9 cellular contexts compared by ENCODE assay signal in the genomic region with DNA sequence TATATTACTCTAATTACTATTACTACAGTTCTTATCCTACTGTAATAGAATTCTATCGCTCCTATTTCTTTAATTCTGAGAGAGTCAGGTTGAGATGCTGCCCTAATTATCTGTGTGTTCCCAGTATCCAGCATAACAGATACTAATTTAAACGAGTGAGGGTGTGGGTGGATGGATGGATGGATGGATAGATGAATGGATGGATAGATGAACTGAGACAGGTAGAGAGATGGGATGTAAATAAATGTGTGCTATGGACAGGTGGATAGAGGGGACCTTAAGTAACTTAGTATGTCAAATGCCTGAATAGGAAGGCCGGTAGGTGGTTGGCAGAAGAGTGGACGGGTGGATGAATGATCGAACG.
A peak's percentile ranks its signal among the peaks of the same experiment; 100 is the strongest.
DNase-seq lines count a peak whose midpoint lies in the region; ATAC-seq, FAIRE-seq and TF ChIP-seq lines count a peak whose summit lies in the region.
"Had no signal": no experiment of that assay in that cellular context is flagged by ENCODE, and none has a peak within 500 bp of the region (broad histone marks: within the 10 kb centered on the region; RNA-seq: fewer than 3 reads in every experiment).

No MANE protein-coding gene starts in this region.

- H3K27me3 Mint-ChIP-seq in activated CD4-positive, alpha-beta T cell treated with anti-CD3 and anti-CD28 coated beads for 36 hours, result peaks cover 47% of the 10 kb centered on the region
- peaks cover 47% of the 10 kb centered on the region for H3K27me3 Mint-ChIP-seq in activated CD4-positive, alpha-beta memory T cell treated with anti-CD3 and anti-CD28 coated beads for 36 hours
- peaks cover 31 to 45% of the 10 kb centered on the region in 2 donors for H3K27me3 Mint-ChIP-seq in stimulated activated naive B cell treated with anti-CD40 and anti-IgM and Interleukin-4, amounts not matched to agents 10 μg/mL and 1 μg/mL and 100 μg/mL, for 72 hours

- peak overlapping the region; percentile 30 for H3K4me3 Mint-ChIP-seq in activated CD4-positive, alpha-beta T cell treated with anti-CD3 and anti-CD28 coated beads for 36 hours
- peak overlapping the region; percentile 39 for H3K4me3 Mint-ChIP-seq in activated CD4-positive, alpha-beta memory T cell treated with anti-CD3 and anti-CD28 coated beads for 36 hours
- peak overlapping the region; percentile 64 to 81 for H3K4me3 Mint-ChIP-seq in stimulated activated naive B cell treated with anti-CD40 and anti-IgM and Interleukin-4, amounts not matched to agents 10 μg/mL and 1 μg/mL and 100 μg/mL, for 72 hours

- H3K4me1 ChIP-seq in hepatocyte (ENCODE audit: insufficient read depth), result peaks cover 4% of the 10 kb centered on the region

- peak overlapping the region; percentile 92 for H3K4me2 ChIP-seq in hepatocyte

- POLR2A ChIA-PET in activated CD4-positive, alpha-beta T cell treated with anti-CD3 and anti-CD28 coated beads for 36 hours (lab: Charles Lee), result no interaction called here
- POLR2A ChIA-PET in activated CD4-positive, alpha-beta memory T cell treated with anti-CD3 and anti-CD28 coated beads for 36 hours (lab: Charles Lee), result no interaction called here

- no peaks in the 10 kb centered on the region for H4K20me1 ChIP-seq in hepatocyte (ENCODE audit: insufficient read depth, poor library complexity, severe bottlenecking)

- no peak overlapping the region for H3K27ac ChIP-seq in hepatocyte

- H3K4me1 Mint-ChIP-seq in activated CD4-positive, alpha-beta T cell treated with anti-CD3 and anti-CD28 coated beads for 36 hours, result peaks cover 17% of the 10 kb centered on the region
- peaks cover 14% of the 10 kb centered on the region for H3K4me1 Mint-ChIP-seq in activated CD4-positive, alpha-beta memory T cell treated with anti-CD3 and anti-CD28 coated beads for 36 hours (ENCODE audit: low read depth)
- peaks cover 8 to 22% of the 10 kb centered on the region in 2 donors for H3K4me1 Mint-ChIP-seq in stimulated activated naive B cell treated with anti-CD40 and anti-IgM and Interleukin-4, amounts not matched to agents 10 μg/mL and 1 μg/mL and 100 μg/mL, for 72 hours

- H3K27me3 ChIP-seq in hepatocyte, result peaks cover 20% of the 10 kb centered on the region

- peaks cover 2% of the 10 kb centered on the region for H3K9me3 Mint-ChIP-seq in activated CD4-positive, alpha-beta T cell treated with anti-CD3 and anti-CD28 coated beads for 36 hours (ENCODE audit: low read depth)
- H3K9me3 Mint-ChIP-seq in activated CD4-positive, alpha-beta memory T cell treated with anti-CD3 and anti-CD28 coated beads for 36 hours, result no peaks in the 10 kb centered on the region
- H3K9me3 Mint-ChIP-seq in stimulated activated naive B cell treated with anti-CD40 and anti-IgM and Interleukin-4, amounts not matched to agents 10 μg/mL and 1 μg/mL and 100 μg/mL, for 72 hours, result no peaks in the 10 kb centered on the region

- no peak for FAIRE-seq in frontal cortex (lab: Jason Lieb, UNC)
- FAIRE-seq: bronchial epithelial cell had no signal

- no peaks in the 10 kb centered on the region for H3K36me3 Mint-ChIP-seq in activated CD4-positive, alpha-beta T cell treated with anti-CD3 and anti-CD28 coated beads for 36 hours (ENCODE audit: low read depth)
- H3K36me3 Mint-ChIP-seq in activated CD4-positive, alpha-beta memory T cell treated with anti-CD3 and anti-CD28 coated beads for 36 hours, result no peaks in the 10 kb centered on the region
- H3K36me3 Mint-ChIP-seq in stimulated activated naive B cell treated with anti-CD40 and anti-IgM and Interleukin-4, amounts not matched to agents 10 μg/mL and 1 μg/mL and 100 μg/mL, for 72 hours, result no peaks in the 10 kb centered on the region

- H3K79me2 ChIP-seq in hepatocyte, result no peaks in the 10 kb centered on the region

- no peak for TF ChIP-seq CTCF in hepatocyte (IDR thresholded peaks at IDR 0.05; ENCODE audit: poor library complexity)

- peak overlapping the region; percentile 61 for H3K27ac Mint-ChIP-seq in activated CD4-positive, alpha-beta T cell treated with anti-CD3 and anti-CD28 coated beads for 36 hours
- H3K27ac Mint-ChIP-seq in activated CD4-positive, alpha-beta memory T cell treated with anti-CD3 and anti-CD28 coated beads for 36 hours, result peak overlapping the region; percentile 29
- peak overlapping the region; percentile 62 for H3K27ac Mint-ChIP-seq in stimulated activated naive B cell treated with anti-CD40 and anti-IgM and Interleukin-4, amounts not matched to agents 10 μg/mL and 1 μg/mL and 100 μg/mL, for 72 hours

- H3K9me3 ChIP-seq in hepatocyte (ENCODE audit: low read depth), result no peaks in the 10 kb centered on the region

- peak overlapping the region; percentile 66 for H2AFZ ChIP-seq in hepatocyte

- no peaks in the 10 kb centered on the region for H3K36me3 ChIP-seq in hepatocyte (replicated peaks; ENCODE audit: insufficient read depth, low read depth)

- no peak overlapping the region for H3K4me3 ChIP-seq in hepatocyte

- 65% methylated on average over 6 of the region's 6 CpGs for WGBS in hepatocyte (ENCODE audit: low lambda C conversion rate, missing lambda C conversion rate)

- CTCF ChIA-PET in activated CD4-positive, alpha-beta T cell treated with anti-CD3 and anti-CD28 coated beads for 36 hours (lab: Charles Lee), result no interaction called here
- CTCF ChIA-PET in activated CD4-positive, alpha-beta memory T cell treated with anti-CD3 and anti-CD28 coated beads for 36 hours (lab: Charles Lee), result no interaction called here

- intact Hi-C loops in activated CD4-positive, alpha-beta T cell treated with anti-CD3 and anti-CD28 coated beads for 36 hours (cut with DNase I, micrococcal nuclease), result loop anchor here (1.0 to 10.0 kb wide), 5 partner anchors 315 to 598 kb away; no protein-coding TSS in a partner anchor
- intact Hi-C loops in activated CD4-positive, alpha-beta memory T cell treated with anti-CD3 and anti-CD28 coated beads for 36 hours (cut with micrococcal nuclease), result loop anchor here (1.0 to 10.0 kb wide), 4 partner anchors 314 to 642 kb away; partner anchors contain the start of genes IL12B, SLU7 and UBLCP1

- no peak for DNase-seq in activated CD4-positive, alpha-beta T cell treated with anti-CD3 and anti-CD28 coated beads for 36 hours
- DNase-seq in activated CD4-positive, alpha-beta T cell treated with anti-CD3 and anti-CD28 coated beads, Interleukin-2, amount 50 U/mL, for 48 hours, result no peak
- DNase-seq in activated CD4-positive, alpha-beta memory T cell treated with anti-CD3 and anti-CD28 coated beads for 36 hours, result no peak
- no peak for DNase-seq in hepatocyte (ENCODE audit: low spot score)
- no peak for DNase-seq in stimulated activated naive B cell treated with anti-CD40 and anti-IgM and Interleukin-4, amounts not matched to agents 10 μg/mL and 1 μg/mL and 100 μg/mL, for 72 hours
- DNase-seq in NCI-H187 (lab: John Stamatoyannopoulos, UW), result no peak
- no peak for DNase-seq in frontal cortex (ENCODE audit: low spot score in 2 of 2)
- no peak for DNase-seq in NCI-H2171 treated with DMSO at 0.1 percent for 48 hours (lab: John Stamatoyannopoulos, UW)

- H3K9me2 ChIP-seq in hepatocyte (replicated peaks; ENCODE audit: insufficient read depth), result no peaks in the 10 kb centered on the region

- ATAC-seq in activated CD4-positive, alpha-beta T cell treated with anti-CD3 and anti-CD28 coated beads for 36 hours, result no peak
- no peak for ATAC-seq in stimulated activated naive B cell treated with anti-CD40 and anti-IgM and Interleukin-4, amounts not matched to agents 10 μg/mL and 1 μg/mL and 100 μg/mL, for 72 hours (replicated peaks)
